In genomic region chr3:190041333-190042041, GRCh38 we compare ENCODE assay signal across 13 cellular contexts.
DNase-seq lines count a peak whose midpoint lies in the region; ATAC-seq, FAIRE-seq and TF ChIP-seq lines count a peak whose summit lies in the region.
"Had no signal": no experiment of that assay in that cellular context is flagged by ENCODE, and none has a peak within 500 bp of the region (broad histone marks: within the 10 kb centered on the region; RNA-seq: fewer than 3 reads in every experiment).

No MANE protein-coding gene starts in this region.

- H2BK12ac ChIP-seq in mesenchymal stem cell (ENCODE audit: low read length in 2 of 2) = no peak overlapping the region

- H2AK5ac ChIP-seq in mesenchymal stem cell (ENCODE audit: low read length, severe bottlenecking) = no peak overlapping the region

- H4K20me1 ChIP-seq in GM12878 (ENCODE audit: control insufficient read depth, insufficient read depth) = no peaks in the 10 kb centered on the region

- H4K91ac ChIP-seq in mesenchymal stem cell (ENCODE audit: low read length) = no peak overlapping the region

- CTCF ChIA-PET in GM12878 (lab: Yijun Ruan, JAX) = interaction anchor here (0.8 to 1.5 kb wide), 3 partner anchors 16 to 286 kb away, joined by 3 to 4 read pairs (median 3); no protein-coding TSS in a partner anchor

- 5% methylated on average over 3 of the region's 3 CpGs for WGBS in GM12878 (ENCODE audit: insufficient coverage, insufficient replicate concordance, low lambda C conversion rate, missing lambda C conversion rate)
- 32% methylated on average over 3 of the region's 3 CpGs for WGBS in mesenchymal stem cell

- no peak for TF ChIP-seq EP300 in GM12878 (IDR thresholded peaks at IDR 0.05; ENCODE audit: borderline replicate concordance in 1 of 2, control insufficient read depth in 1 of 2, low read depth in 2 of 2, low read length in 2 of 2)

- RAD21 ChIA-PET in GM12878 (lab: Charles Lee; ENCODE audit: unreplicated experiment) = interaction anchor here (1.0 to 1.6 kb wide), 4 partner anchors 15 to 79 kb away, joined by 3 to 7 read pairs (median 4); partner anchors contain the start of gene P3H2

- intact Hi-C loops in GM12878 (cut with micrococcal nuclease; ENCODE audit: unreplicated experiment) = no loop called here

- no peaks in the 10 kb centered on the region; the same call in 1 of the 2 replicates for H3K79me2 ChIP-seq in GM12878 (ENCODE audit: control insufficient read depth, insufficient read depth, low read length)

- TF ChIP-seq CTCF in GM13976 (IDR thresholded peaks at IDR 0.05; ENCODE audit: borderline replicate concordance, control extremely low read depth, extremely low read depth, insufficient read depth, missing control alignments) (no peak), GM12878 (IDR thresholded peaks at IDR 0.05 in 2 of 3, conservative IDR thresholded peaks at IDR 0.05 in 1 of 3; ENCODE audit: control insufficient read depth in 2 of 3, extremely low read depth in 1 of 3, insufficient read depth in 1 of 3, low read depth in 3 of 3, low read length in 3 of 3) (no peak)

- no peaks in the 10 kb centered on the region for H3K4me1 ChIP-seq in GM12878 (ENCODE audit: control insufficient read depth, insufficient read depth, low read length)
- peaks cover 3% of the 10 kb centered on the region for H3K4me1 ChIP-seq in mesenchymal stem cell (ENCODE audit: control insufficient read depth, insufficient read depth, low read depth, low read length)
- H3K4me1 ChIP-seq: right lobe of liver had no signal

- no peaks in the 10 kb centered on the region for H3K9me3 ChIP-seq in GM12878 (replicated peaks; ENCODE audit: control insufficient read depth, insufficient read depth, low read length)
- no peaks in the 10 kb centered on the region for H3K9me3 ChIP-seq in mesenchymal stem cell (ENCODE audit: control insufficient read depth, low read length)
- H3K9me3 ChIP-seq: right lobe of liver had no signal

- H3K36me3 ChIP-seq in GM12878 (ENCODE audit: control insufficient read depth in 2 of 2, insufficient read depth in 2 of 2, low read length in 1 of 2) = no peaks in the 10 kb centered on the region
- H3K36me3 ChIP-seq in mesenchymal stem cell (ENCODE audit: control insufficient read depth in 1 of 2, insufficient read depth in 2 of 2, low read depth in 1 of 2, low read length in 2 of 2) = no peaks in the 10 kb centered on the region
- H3K36me3 ChIP-seq: right lobe of liver had no signal

- H3K14ac ChIP-seq in mesenchymal stem cell (ENCODE audit: low read length in 2 of 2) = no peak overlapping the region

- no peak overlapping the region for H4K8ac ChIP-seq in mesenchymal stem cell (ENCODE audit: low read length)

- DNase-seq in GM13976 (ENCODE audit: low spot score) (peak; percentile 33), GM12878 (ENCODE audit: low read depth, low spot score) (peak; percentile 11), mesenchymal stem cell (peak; percentile 70), superior temporal gyrus (ENCODE audit: extremely low spot score) (no peak), NCI-H2196 (lab: John Stamatoyannopoulos, UW; ENCODE audit: unreplicated experiment) (no peak), foreskin melanocyte (no peak)
- DNase-seq: activated B cell treated with CpG ODN at 0.5 μM for 24 hours; activated gamma-delta T cell; CD8-positive, alpha-beta memory T cell; left cardiac atrium; right lobe of liver had no signal

- no peak for TF ChIP-seq POLR2A in GM12878 (IDR thresholded peaks at IDR 0.05; ENCODE audit: low read depth, low read length)

- peak overlapping the region; percentile 34 for H2BK120ac ChIP-seq in mesenchymal stem cell (ENCODE audit: low read depth, low read length)

- H3K18ac ChIP-seq in mesenchymal stem cell (ENCODE audit: low read depth in 1 of 2, low read length in 2 of 2) = no peak overlapping the region

- H3K4me2 ChIP-seq in GM12878 (ENCODE audit: control insufficient read depth, insufficient read depth) (no peak overlapping the region), mesenchymal stem cell (ENCODE audit: low read length, poor library complexity, severe bottlenecking) (no peak overlapping the region)

- POLR2A ChIA-PET in GM12878 (lab: Charles Lee) = interaction anchor here (1.6 kb wide), 1 partner anchor 9 kb away, joined by 3 read pairs; no protein-coding TSS in a partner anchor

- H2BK15ac ChIP-seq in mesenchymal stem cell (ENCODE audit: low read depth, poor library complexity, severe bottlenecking) = no peak overlapping the region

- no peak overlapping the region for H3K4ac ChIP-seq in mesenchymal stem cell (ENCODE audit: low read depth in 1 of 2, low read length in 2 of 2)

- no peak for FAIRE-seq in GM12878 (lab: Jason Lieb, UNC)

- H3K27ac ChIP-seq in GM12878 (ENCODE audit: control insufficient read depth, insufficient read depth) (no peak overlapping the region), mesenchymal stem cell (ENCODE audit: low read length, poor library complexity, severe bottlenecking) (peak overlapping the region; percentile 69)
- H3K27ac ChIP-seq: right lobe of liver had no signal

- H3K9ac ChIP-seq in GM12878 (ENCODE audit: control insufficient read depth, insufficient read depth, low read length) = no peak overlapping the region
- no peak overlapping the region for H3K9ac ChIP-seq in mesenchymal stem cell (ENCODE audit: low read length)

- in situ Hi-C loops in GM13976 (cut with MboI; ENCODE audit: low sequenced_read_pairs, unreplicated experiment) = no loop called here
- in situ Hi-C loops in GM12878 (cut with MboI) = no loop called here

- no peak overlapping the region for H2BK5ac ChIP-seq in mesenchymal stem cell (ENCODE audit: low read depth, low read length, poor library complexity, severe bottlenecking)

- H3K23ac ChIP-seq in mesenchymal stem cell (ENCODE audit: low read length in 2 of 2) = no peak overlapping the region

- no TSS peak for BruUV-seq in GM12878 (replicated peaks; lab: Mats Ljungman, UMichigan)

- H3K27me3 ChIP-seq in GM12878 (replicated peaks in 1 of 2; ENCODE audit: control insufficient read depth in 2 of 2, insufficient read depth in 2 of 2, low read length in 1 of 2) (no peaks in the 10 kb centered on the region), mesenchymal stem cell (ENCODE audit: control insufficient read depth in 1 of 2, insufficient read depth in 1 of 2, low read length in 2 of 2) (no peaks in the 10 kb centered on the region)
- H3K27me3 ChIP-seq: right lobe of liver had no signal

- H3K4me3 ChIP-seq in GM12878 (no peak overlapping the region), mesenchymal stem cell (ENCODE audit: insufficient read depth in 1 of 2, low read depth in 1 of 2, low read length in 2 of 2) (no peak overlapping the region)
- H3K4me3 ChIP-seq: right lobe of liver had no signal

- TF ChIP-seq RAD21 in GM12878 (IDR thresholded peaks at IDR 0.05; ENCODE audit: insufficient read depth, low read depth, low read length) = no peak

- ATAC-seq in HG02798 (IDR thresholded peaks at IDR 0.05; ENCODE audit: poor library complexity, unreplicated experiment) = peak; percentile 89
- ATAC-seq in GM12878 = peak; percentile 64
- ATAC-seq in GM21367 (IDR thresholded peaks at IDR 0.05; ENCODE audit: unreplicated experiment) = no peak

- H2AFZ ChIP-seq in GM12878 (ENCODE audit: control insufficient read depth, low read depth, low read length) (no peak overlapping the region), mesenchymal stem cell (ENCODE audit: low read depth, low read length) (no peak overlapping the region)

- no peaks in the 10 kb centered on the region for H3K79me1 ChIP-seq in mesenchymal stem cell (replicated peaks; ENCODE audit: low read length, poor library complexity, severe bottlenecking)

- SMC1A ChIA-PET in GM12878 (lab: Charles Lee; ENCODE audit: uncharacterized antibody, unreplicated experiment) = interaction anchor here (0.7 to 1.5 kb wide), 8 partner anchors 10 to 139 kb away, joined by 3 to 7 read pairs (median 4); no protein-coding TSS in a partner anchor

TF ChIP-seq in GM12878, 131 proteins besides CTCF, POLR2A, EP300 and RAD21:
- TF ChIP-seq MEF2B (IDR thresholded peaks at IDR 0.05; ENCODE audit: partially characterized antibody, poor library complexity, severe bottlenecking) (no peak), ASH2L (IDR thresholded peaks at IDR 0.05; ENCODE audit: borderline replicate concordance, low read depth) (no peak), EZH2 (IDR thresholded peaks at IDR 0.05; ENCODE audit: borderline replicate concordance, control insufficient read depth, low read depth, low read length) (no peak), CBFB (IDR thresholded peaks at IDR 0.05; ENCODE audit: low read depth) (no peak)

Comparison
In these comparisons a context has a peak if more than half of its experiments do, and no peak if none do; other contexts are left out.
1. DNase-seq: peak in GM13976 (single experiment), GM12878 (single experiment) and mesenchymal stem cell (single experiment); none in superior temporal gyrus (single experiment), NCI-H2196 (single experiment) and foreskin melanocyte (single experiment).